ENCODE assay signal across 13 cellular contexts in the genomic region with DNA sequence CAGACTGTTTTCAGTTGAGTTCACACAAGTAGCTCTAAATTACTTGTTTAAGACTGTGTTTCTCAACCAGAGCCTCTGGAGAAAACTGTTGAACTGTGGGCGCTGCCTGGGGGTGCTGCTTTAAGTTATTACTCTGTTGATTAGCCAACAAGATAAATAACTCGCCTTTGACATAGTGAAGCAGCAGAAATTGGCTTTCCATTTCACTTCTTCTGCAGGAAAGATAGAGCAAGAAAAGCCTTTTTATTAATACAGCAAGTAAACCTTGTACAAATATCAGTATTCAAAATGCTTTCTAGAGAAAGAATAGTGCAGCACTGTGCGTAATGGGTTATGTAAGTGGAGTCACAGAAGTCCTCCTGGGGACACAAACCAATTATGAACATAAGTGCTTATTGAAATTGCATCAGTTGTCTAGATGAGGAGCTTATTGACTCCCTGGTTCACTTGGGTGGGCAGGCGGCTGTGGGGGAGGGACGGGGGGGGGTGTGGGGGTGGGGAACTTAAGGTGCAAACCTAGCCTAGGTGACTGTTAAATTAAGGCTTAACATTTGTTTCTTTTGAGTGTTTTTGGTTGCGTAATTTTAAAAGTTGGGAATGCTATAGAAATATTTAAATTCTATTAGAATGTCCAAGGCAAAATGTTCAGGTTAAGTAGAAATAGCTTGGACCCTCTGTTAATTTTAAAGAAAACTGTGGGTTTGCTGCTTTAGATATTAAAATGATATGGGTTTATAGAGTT. TPM values are rescaled to one million over a fixed set of nuclear protein-coding genes. Genes with fewer than 3 reads are reported as not detected.
DNase-seq lines count a peak whose midpoint lies in the region; ATAC-seq, FAIRE-seq and TF ChIP-seq lines count a peak whose summit lies in the region.
"Had no signal": no experiment of that assay in that cellular context is flagged by ENCODE, and none has a peak within 500 bp of the region (broad histone marks: within the 10 kb centered on the region; RNA-seq: fewer than 3 reads in every experiment).

No MANE protein-coding gene starts in this region.

- ATAC-seq in GM21526 (IDR thresholded peaks at IDR 0.05; ENCODE audit: low FRiP score, unreplicated experiment): no peak

- CTCF ChIA-PET in HEK293 (lab: Yijun Ruan, JAX): interaction anchor here (0.7 to 2.2 kb wide), 2 partner anchors 30 to 94 kb away, joined by 3 to 8 read pairs; no protein-coding TSS in a partner anchor

- TF ChIP-seq CTCF in HEK293 (tag by site-specific recombination; IDR thresholded peaks at IDR 0.05) (no peak), ascending aorta (IDR thresholded peaks at IDR 0.05) (no peak), GM13976 (IDR thresholded peaks at IDR 0.05; ENCODE audit: borderline replicate concordance, control extremely low read depth, extremely low read depth, insufficient read depth, missing control alignments) (no peak)

- H3K9ac ChIP-seq in skeletal muscle tissue (ENCODE audit: low read depth in 1 of 3, low read length in 3 of 3): peak overlapping the region; percentile 4 to 38 (median 25)

- H3K27me3 ChIP-seq in ascending aorta (no peaks in the 10 kb centered on the region), skeletal muscle tissue (ENCODE audit: control insufficient read depth in 3 of 3, insufficient read depth in 3 of 3, low read length in 3 of 3) (no peaks in the 10 kb centered on the region)

- H3K4me3 ChIP-seq in HEK293 (ENCODE audit: low read depth, low read length): no peak overlapping the region
- H3K4me3 ChIP-seq in ascending aorta: peak overlapping the region; percentile 39 to 41
- H3K4me3 ChIP-seq in skeletal muscle tissue (ENCODE audit: low read length in 3 of 3): no peak overlapping the region
- H3K4me3 ChIP-seq: HAP-1 had no signal

- DNase-seq in ascending aorta (ENCODE audit: low spot score in 2 of 2) (no peak), GM19240 (ENCODE audit: insufficient read length, low spot score) (no peak), GM13976 (ENCODE audit: low spot score) (no peak), HCEC 1CT (no peak)
- DNase-seq: activated T-cell treated with anti-CD3 and anti-CD28 coated beads, Interleukin-2, amount 50 U/mL, for 1 hour; dermis blood vessel endothelial cell; NCI-H526; stimulated activated CD4-positive, alpha-beta T cell treated with anti-CD3 and anti-CD28 coated beads, Interleukin-15, amount 100 ng/mL, for 24 hours had no signal

- H3K9me3 ChIP-seq in HEK293 (ENCODE audit: control insufficient read depth, insufficient read depth, low read depth, low read length) (no peaks in the 10 kb centered on the region), ascending aorta (no peaks in the 10 kb centered on the region), skeletal muscle tissue (ENCODE audit: control insufficient read depth in 3 of 3, low read length in 3 of 3) (no peaks in the 10 kb centered on the region)
- H3K9me3 ChIP-seq: HAP-1 had no signal

- H3K4me1 ChIP-seq in HEK293 (ENCODE audit: control insufficient read depth, insufficient read depth, low read length): peaks cover 39% of the 10 kb centered on the region
- peaks cover 4 to 15% of the 10 kb centered on the region in 2 donors for H3K4me1 ChIP-seq in ascending aorta
- peaks cover 28 to 41% (median 34%) of the 10 kb centered on the region in 3 donors for H3K4me1 ChIP-seq in skeletal muscle tissue (ENCODE audit: control insufficient read depth in 3 of 3, insufficient read depth in 3 of 3, low read length in 3 of 3)

- H3K36me3 ChIP-seq in HEK293 (ENCODE audit: control insufficient read depth in 2 of 2, insufficient read depth in 1 of 2, low read length in 2 of 2) (no peaks in the 10 kb centered on the region), ascending aorta (no peaks in the 10 kb centered on the region), skeletal muscle tissue (ENCODE audit: control insufficient read depth in 3 of 3, insufficient read depth in 3 of 3, low read length in 3 of 3) (no peaks in the 10 kb centered on the region)
- H3K36me3 ChIP-seq: HAP-1 had no signal

- POLR2A ChIA-PET in HEK293 (lab: Yijun Ruan, JAX): no interaction called here

- H3K27ac ChIP-seq in HEK293 (ENCODE audit: extremely low read depth, low read depth, low read length) (peak overlapping the region; percentile 60), ascending aorta (peak overlapping the region; percentile 50 to 71), skeletal muscle tissue (ENCODE audit: low read depth, low read length) (peak overlapping the region; percentile 70)

- peak; percentile 69 for FAIRE-seq in islet of Langerhans (lab: Jason Lieb, UNC)

- intact Hi-C loops in ascending aorta (cut with DNase I): loop anchor here (5.0 kb wide), 1 partner anchor 36 kb away; no protein-coding TSS in a partner anchor

- in situ Hi-C loops in GM13976 (cut with MboI; ENCODE audit: low sequenced_read_pairs, unreplicated experiment): no loop called here

TF ChIP-seq in HEK293, 187 proteins besides CTCF, POLR2A, EP300 and RAD21:
- TF ChIP-seq ZNF830 (tag by site-specific recombination; IDR thresholded peaks at IDR 0.05; ENCODE audit: low read depth): no peak
- TF ChIP-seq ZNF792 (tag by site-specific recombination; IDR thresholded peaks at IDR 0.05): no peak
- TF ChIP-seq ZNF660 (tag by site-specific recombination; IDR thresholded peaks at IDR 0.05): peak; percentile 98
- peak; percentile 56; the same call in 1 of the 2 replicates for TF ChIP-seq SCRT2 (tag by site-specific recombination; IDR thresholded peaks at IDR 0.05)
- no peak for TF ChIP-seq ZNF169 (tag by site-specific recombination; IDR thresholded peaks at IDR 0.05)
- no peak for TF ChIP-seq ZNF76 (tag by site-specific recombination; IDR thresholded peaks at IDR 0.05; ENCODE audit: borderline replicate concordance, low read depth)
- TF ChIP-seq ZNF776 (tag by site-specific recombination; IDR thresholded peaks at IDR 0.05; ENCODE audit: borderline replicate concordance): no peak
- no peak for TF ChIP-seq ZNF610 (tag by site-specific recombination; IDR thresholded peaks at IDR 0.05; ENCODE audit: borderline replicate concordance)
- TF ChIP-seq, protein P1, sequence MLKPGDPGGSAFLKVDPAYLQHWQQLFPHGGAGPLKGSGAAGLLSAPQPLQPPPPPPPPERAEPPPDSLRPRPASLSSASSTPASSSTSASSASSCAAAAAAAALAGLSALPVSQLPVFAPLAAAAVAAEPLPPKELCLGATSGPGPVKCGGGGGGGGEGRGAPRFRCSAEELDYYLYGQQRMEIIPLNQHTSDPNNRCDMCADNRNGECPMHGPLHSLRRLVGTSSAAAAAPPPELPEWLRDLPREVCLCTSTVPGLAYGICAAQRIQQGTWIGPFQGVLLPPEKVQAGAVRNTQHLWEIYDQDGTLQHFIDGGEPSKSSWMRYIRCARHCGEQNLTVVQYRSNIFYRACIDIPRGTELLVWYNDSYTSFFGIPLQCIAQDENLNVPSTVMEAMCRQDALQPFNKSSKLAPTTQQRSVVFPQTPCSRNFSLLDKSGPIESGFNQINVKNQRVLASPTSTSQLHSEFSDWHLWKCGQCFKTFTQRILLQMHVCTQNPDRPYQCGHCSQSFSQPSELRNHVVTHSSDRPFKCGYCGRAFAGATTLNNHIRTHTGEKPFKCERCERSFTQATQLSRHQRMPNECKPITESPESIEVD (tag by site-specific recombination; IDR thresholded peaks at IDR 0.05): peak; percentile 92
- TF ChIP-seq ZNF585B (tag by site-specific recombination; IDR thresholded peaks at IDR 0.05): no peak
- no peak for TF ChIP-seq ZNF394 (tag by site-specific recombination; IDR thresholded peaks at IDR 0.05; ENCODE audit: borderline replicate concordance)
- TF ChIP-seq ZNF791 (tag by site-specific recombination; IDR thresholded peaks at IDR 0.05): no peak
- no peak for TF ChIP-seq YY1 (tag by site-specific recombination; IDR thresholded peaks at IDR 0.05)
- TF ChIP-seq ZNF555 (tag by site-specific recombination; conservative IDR thresholded peaks at IDR 0.05): no peak
- peak; percentile 57 for TF ChIP-seq OSR2 (tag by site-specific recombination; IDR thresholded peaks at IDR 0.05)
- peak; percentile 13; the same call in 1 of the 2 replicates for TF ChIP-seq IKZF3 (tag by site-specific recombination; IDR thresholded peaks at IDR 0.05)
- TF ChIP-seq, protein P2, sequence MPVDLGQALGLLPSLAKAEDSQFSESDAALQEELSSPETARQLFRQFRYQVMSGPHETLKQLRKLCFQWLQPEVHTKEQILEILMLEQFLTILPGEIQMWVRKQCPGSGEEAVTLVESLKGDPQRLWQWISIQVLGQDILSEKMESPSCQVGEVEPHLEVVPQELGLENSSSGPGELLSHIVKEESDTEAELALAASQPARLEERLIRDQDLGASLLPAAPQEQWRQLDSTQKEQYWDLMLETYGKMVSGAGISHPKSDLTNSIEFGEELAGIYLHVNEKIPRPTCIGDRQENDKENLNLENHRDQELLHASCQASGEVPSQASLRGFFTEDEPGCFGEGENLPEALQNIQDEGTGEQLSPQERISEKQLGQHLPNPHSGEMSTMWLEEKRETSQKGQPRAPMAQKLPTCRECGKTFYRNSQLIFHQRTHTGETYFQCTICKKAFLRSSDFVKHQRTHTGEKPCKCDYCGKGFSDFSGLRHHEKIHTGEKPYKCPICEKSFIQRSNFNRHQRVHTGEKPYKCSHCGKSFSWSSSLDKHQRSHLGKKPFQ (tag by site-specific recombination; IDR thresholded peaks at IDR 0.05): peak; percentile 57; the same call in 1 of the 2 replicates
- TF ChIP-seq ZNF302 (tag by site-specific recombination; IDR thresholded peaks at IDR 0.05; ENCODE audit: low read depth): no peak
- no peak for TF ChIP-seq ZNF311 (tag by site-specific recombination; IDR thresholded peaks at IDR 0.05; ENCODE audit: borderline replicate concordance)
- no peak for TF ChIP-seq ZSCAN30 (tag by site-specific recombination; IDR thresholded peaks at IDR 0.05)
- no peak for TF ChIP-seq KLF10 (tag by site-specific recombination; IDR thresholded peaks at IDR 0.05)

RNA-seq across cellular contexts. Expression of a gene that starts 6.3 kb away (rescaled TPM):
- total RNA-seq in ascending aorta (37.7 TPM), skeletal muscle tissue (32.9 TPM)

Comparison
In these comparisons a context has a peak if more than half of its experiments do, and no peak if none do; other contexts are left out.
1. H3K4me3 ChIP-seq: peak in ascending aorta (2 of 2); none in HEK293 (single experiment) and skeletal muscle tissue (0 of 3).
2. Peak in every context shown above with its lines, with median percentiles within 50 percentile points of each other: H3K27ac ChIP-seq.